Comparison of ENCODE assay signal across 1 cellular context in the genomic region with DNA sequence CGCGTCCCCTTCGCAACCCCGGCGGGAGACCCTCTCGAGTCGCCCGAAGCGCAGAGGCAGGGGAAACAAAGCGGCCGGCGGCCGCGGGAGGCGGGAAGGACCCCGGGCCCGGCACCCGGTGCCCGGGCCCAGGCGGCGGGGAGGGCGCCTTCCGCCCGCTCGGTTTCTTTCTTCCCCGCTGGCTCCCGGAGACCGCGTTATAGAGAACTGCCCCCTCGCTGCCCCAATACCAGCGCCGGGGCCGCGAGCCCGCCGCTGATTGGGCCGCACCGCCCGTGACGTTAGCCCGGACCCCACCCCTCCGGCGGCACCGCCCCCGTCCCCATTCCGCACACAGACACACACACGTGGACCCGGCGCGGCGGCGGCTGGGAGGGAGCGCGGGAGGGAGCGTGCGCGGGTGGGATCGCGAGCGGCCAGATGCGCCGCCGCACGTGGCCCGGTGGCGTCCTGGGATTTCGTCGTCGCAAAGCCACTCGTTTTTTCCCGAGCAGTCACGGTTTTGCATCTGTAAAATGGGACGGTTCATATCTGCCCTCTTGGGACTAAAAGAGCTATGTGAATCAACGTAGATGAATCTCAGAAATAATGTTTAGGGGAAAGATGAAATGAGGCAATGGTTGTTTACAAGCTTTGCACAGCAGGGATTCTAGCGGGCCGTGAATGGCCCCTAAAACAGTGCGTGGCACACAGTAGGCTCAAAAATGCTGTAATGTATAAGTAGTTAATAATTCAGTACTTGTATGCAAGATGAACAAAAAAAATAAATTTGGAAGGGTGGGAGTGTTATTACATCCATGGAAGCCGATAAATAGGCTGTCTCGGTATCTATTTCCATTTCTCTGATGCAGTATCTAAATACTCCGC.
TF ChIP-seq lines count a peak whose summit lies in the region.

A gene (minus strand): TSS at position 209 of the 867 bp plus-strand sequence. CDS start 462 bp downstream, outside the sequence.

TF ChIP-seq in K562, 482 proteins besides CTCF, POLR2A, EP300 and RAD21 (continued from another document and continues in another):
- TF ChIP-seq, protein P1, sequence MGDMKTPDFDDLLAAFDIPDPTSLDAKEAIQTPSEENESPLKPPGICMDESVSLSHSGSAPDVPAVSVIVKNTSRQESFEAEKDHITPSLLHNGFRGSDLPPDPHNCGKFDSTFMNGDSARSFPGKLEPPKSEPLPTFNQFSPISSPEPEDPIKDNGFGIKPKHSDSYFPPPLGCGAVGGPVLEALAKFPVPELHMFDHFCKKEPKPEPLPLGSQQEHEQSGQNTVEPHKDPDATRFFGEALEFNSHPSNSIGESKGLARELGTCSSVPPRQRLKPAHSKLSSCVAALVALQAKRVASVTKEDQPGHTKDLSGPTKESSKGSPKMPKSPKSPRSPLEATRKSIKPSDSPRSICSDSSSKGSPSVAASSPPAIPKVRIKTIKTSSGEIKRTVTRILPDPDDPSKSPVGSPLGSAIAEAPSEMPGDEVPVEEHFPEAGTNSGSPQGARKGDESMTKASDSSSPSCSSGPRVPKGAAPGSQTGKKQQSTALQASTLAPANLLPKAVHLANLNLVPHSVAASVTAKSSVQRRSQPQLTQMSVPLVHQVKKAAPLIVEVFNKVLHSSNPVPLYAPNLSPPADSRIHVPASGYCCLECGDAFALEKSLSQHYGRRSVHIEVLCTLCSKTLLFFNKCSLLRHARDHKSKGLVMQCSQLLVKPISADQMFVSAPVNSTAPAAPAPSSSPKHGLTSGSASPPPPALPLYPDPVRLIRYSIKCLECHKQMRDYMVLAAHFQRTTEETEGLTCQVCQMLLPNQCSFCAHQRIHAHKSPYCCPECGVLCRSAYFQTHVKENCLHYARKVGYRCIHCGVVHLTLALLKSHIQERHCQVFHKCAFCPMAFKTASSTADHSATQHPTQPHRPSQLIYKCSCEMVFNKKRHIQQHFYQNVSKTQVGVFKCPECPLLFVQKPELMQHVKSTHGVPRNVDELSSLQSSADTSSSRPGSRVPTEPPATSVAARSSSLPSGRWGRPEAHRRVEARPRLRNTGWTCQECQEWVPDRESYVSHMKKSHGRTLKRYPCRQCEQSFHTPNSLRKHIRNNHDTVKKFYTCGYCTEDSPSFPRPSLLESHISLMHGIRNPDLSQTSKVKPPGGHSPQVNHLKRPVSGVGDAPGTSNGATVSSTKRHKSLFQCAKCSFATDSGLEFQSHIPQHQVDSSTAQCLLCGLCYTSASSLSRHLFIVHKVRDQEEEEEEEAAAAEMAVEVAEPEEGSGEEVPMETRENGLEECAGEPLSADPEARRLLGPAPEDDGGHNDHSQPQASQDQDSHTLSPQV (IDR thresholded peaks at IDR 0.05) = peak; percentile 77; the same call in 1 of the 2 replicates
- TF ChIP-seq TARDBP (IDR thresholded peaks at IDR 0.05) (no peak), WHSC1 (IDR thresholded peaks at IDR 0.05; ENCODE audit: low read length) (no peak), SNRNP70 (optimal IDR thresholded peaks at IDR 0.05; ENCODE audit: low read depth, low read length) (no peak), TBP (optimal IDR thresholded peaks at IDR 0.05; ENCODE audit: low read depth, low read length) (peak; percentile 55), SAFB2 (IDR thresholded peaks at IDR 0.05; ENCODE audit: borderline replicate concordance, low read depth, low read length, severe bottlenecking) (no peak), TAF9B (IDR thresholded peaks at IDR 0.05; ENCODE audit: partially characterized antibody) (no peak), NBN (IDR thresholded peaks at IDR 0.05; ENCODE audit: low read depth) (no peak; the same call in 1 of the 2 replicates), THRAP3 (IDR thresholded peaks at IDR 0.05; ENCODE audit: borderline replicate concordance) (no peak), SMAD3 (CRISPR knock-in tag; conservative IDR thresholded peaks at IDR 0.05) (no peak), HMGN3 (IDR thresholded peaks at IDR 0.05; ENCODE audit: borderline replicate concordance, extremely low read depth, insufficient read length, low read depth, low read length) (peak; percentile 80), HOXB6 (CRISPR knock-in tag; IDR thresholded peaks at IDR 0.05; ENCODE audit: borderline replicate concordance) (no peak), NELFE (IDR thresholded peaks at IDR 0.05; ENCODE audit: insufficient read depth, insufficient read length) (no peak), HDAC2 (IDR thresholded peaks at IDR 0.05) (peak; percentile 93), STAG1 (CRISPR knock-in tag; IDR thresholded peaks at IDR 0.05; ENCODE audit: borderline replicate concordance) (no peak), PHB2 (IDR thresholded peaks at IDR 0.05; ENCODE audit: low read depth) (no peak)
- TF ChIP-seq, protein P2, sequence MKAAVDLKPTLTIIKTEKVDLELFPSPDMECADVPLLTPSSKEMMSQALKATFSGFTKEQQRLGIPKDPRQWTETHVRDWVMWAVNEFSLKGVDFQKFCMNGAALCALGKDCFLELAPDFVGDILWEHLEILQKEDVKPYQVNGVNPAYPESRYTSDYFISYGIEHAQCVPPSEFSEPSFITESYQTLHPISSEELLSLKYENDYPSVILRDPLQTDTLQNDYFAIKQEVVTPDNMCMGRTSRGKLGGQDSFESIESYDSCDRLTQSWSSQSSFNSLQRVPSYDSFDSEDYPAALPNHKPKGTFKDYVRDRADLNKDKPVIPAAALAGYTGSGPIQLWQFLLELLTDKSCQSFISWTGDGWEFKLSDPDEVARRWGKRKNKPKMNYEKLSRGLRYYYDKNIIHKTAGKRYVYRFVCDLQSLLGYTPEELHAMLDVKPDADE (conservative IDR thresholded peaks at IDR 0.05; ENCODE audit: control insufficient read depth, low read depth, low read length) = peak; percentile 45; the same call in 1 of the 2 replicates
- TF ChIP-seq, protein P3, sequence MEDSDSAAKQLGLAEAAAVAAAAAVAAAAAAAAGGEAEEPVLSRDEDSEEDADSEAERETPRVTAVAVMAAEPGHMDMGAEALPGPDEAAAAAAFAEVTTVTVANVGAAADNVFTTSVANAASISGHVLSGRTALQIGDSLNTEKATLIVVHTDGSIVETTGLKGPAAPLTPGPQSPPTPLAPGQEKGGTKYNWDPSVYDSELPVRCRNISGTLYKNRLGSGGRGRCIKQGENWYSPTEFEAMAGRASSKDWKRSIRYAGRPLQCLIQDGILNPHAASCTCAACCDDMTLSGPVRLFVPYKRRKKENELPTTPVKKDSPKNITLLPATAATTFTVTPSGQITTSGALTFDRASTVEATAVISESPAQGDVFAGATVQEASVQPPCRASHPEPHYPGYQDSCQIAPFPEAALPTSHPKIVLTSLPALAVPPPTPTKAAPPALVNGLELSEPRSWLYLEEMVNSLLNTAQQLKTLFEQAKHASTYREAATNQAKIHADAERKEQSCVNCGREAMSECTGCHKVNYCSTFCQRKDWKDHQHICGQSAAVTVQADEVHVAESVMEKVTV (CRISPR knock-in tag; IDR thresholded peaks at IDR 0.05) = no peak
- TF ChIP-seq, protein P4, sequence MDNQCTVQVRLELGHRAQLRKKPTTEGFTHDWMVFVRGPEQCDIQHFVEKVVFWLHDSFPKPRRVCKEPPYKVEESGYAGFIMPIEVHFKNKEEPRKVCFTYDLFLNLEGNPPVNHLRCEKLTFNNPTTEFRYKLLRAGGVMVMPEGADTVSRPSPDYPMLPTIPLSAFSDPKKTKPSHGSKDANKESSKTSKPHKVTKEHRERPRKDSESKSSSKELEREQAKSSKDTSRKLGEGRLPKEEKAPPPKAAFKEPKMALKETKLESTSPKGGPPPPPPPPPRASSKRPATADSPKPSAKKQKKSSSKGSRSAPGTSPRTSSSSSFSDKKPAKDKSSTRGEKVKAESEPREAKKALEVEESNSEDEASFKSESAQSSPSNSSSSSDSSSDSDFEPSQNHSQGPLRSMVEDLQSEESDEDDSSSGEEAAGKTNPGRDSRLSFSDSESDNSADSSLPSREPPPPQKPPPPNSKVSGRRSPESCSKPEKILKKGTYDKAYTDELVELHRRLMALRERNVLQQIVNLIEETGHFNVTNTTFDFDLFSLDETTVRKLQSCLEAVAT (IDR thresholded peaks at IDR 0.05) = no peak
- TF ChIP-seq, protein P5, sequence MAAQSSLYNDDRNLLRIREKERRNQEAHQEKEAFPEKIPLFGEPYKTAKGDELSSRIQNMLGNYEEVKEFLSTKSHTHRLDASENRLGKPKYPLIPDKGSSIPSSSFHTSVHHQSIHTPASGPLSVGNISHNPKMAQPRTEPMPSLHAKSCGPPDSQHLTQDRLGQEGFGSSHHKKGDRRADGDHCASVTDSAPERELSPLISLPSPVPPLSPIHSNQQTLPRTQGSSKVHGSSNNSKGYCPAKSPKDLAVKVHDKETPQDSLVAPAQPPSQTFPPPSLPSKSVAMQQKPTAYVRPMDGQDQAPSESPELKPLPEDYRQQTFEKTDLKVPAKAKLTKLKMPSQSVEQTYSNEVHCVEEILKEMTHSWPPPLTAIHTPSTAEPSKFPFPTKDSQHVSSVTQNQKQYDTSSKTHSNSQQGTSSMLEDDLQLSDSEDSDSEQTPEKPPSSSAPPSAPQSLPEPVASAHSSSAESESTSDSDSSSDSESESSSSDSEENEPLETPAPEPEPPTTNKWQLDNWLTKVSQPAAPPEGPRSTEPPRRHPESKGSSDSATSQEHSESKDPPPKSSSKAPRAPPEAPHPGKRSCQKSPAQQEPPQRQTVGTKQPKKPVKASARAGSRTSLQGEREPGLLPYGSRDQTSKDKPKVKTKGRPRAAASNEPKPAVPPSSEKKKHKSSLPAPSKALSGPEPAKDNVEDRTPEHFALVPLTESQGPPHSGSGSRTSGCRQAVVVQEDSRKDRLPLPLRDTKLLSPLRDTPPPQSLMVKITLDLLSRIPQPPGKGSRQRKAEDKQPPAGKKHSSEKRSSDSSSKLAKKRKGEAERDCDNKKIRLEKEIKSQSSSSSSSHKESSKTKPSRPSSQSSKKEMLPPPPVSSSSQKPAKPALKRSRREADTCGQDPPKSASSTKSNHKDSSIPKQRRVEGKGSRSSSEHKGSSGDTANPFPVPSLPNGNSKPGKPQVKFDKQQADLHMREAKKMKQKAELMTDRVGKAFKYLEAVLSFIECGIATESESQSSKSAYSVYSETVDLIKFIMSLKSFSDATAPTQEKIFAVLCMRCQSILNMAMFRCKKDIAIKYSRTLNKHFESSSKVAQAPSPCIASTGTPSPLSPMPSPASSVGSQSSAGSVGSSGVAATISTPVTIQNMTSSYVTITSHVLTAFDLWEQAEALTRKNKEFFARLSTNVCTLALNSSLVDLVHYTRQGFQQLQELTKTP (IDR thresholded peaks at IDR 0.05; ENCODE audit: low read depth in 1 of 2, partially characterized antibody in 2 of 2) = no peak
- TF ChIP-seq, protein P6, sequence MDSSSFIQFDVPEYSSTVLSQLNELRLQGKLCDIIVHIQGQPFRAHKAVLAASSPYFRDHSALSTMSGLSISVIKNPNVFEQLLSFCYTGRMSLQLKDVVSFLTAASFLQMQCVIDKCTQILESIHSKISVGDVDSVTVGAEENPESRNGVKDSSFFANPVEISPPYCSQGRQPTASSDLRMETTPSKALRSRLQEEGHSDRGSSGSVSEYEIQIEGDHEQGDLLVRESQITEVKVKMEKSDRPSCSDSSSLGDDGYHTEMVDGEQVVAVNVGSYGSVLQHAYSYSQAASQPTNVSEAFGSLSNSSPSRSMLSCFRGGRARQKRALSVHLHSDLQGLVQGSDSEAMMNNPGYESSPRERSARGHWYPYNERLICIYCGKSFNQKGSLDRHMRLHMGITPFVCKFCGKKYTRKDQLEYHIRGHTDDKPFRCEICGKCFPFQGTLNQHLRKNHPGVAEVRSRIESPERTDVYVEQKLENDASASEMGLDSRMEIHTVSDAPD (CRISPR knock-in tag; IDR thresholded peaks at IDR 0.05) = no peak
- TF ChIP-seq, protein P7, sequence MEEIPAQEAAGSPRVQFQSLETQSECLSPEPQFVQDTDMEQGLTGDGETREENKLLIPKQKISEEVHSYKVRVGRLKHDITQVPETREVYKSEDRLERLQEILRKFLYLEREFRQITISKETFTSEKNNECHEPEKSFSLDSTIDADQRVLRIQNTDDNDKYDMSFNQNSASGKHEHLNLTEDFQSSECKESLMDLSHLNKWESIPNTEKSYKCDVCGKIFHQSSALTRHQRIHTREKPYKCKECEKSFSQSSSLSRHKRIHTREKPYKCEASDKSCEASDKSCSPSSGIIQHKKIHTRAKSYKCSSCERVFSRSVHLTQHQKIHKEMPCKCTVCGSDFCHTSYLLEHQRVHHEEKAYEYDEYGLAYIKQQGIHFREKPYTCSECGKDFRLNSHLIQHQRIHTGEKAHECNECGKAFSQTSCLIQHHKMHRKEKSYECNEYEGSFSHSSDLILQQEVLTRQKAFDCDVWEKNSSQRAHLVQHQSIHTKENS (CRISPR knock-in tag; IDR thresholded peaks at IDR 0.05) = no peak
- TF ChIP-seq, protein P8, sequence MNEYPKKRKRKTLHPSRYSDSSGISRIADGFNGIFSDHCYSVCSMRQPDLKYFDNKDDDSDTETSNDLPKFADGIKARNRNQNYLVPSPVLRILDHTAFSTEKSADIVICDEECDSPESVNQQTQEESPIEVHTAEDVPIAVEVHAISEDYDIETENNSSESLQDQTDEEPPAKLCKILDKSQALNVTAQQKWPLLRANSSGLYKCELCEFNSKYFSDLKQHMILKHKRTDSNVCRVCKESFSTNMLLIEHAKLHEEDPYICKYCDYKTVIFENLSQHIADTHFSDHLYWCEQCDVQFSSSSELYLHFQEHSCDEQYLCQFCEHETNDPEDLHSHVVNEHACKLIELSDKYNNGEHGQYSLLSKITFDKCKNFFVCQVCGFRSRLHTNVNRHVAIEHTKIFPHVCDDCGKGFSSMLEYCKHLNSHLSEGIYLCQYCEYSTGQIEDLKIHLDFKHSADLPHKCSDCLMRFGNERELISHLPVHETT (CRISPR knock-in tag; conservative IDR thresholded peaks at IDR 0.05 in 1 of 2, IDR thresholded peaks at IDR 0.05 in 1 of 2) = peak in 1 of 2 experiments; percentile 22; a peak in 1 of 4 replicates
- TF ChIP-seq, protein P9, sequence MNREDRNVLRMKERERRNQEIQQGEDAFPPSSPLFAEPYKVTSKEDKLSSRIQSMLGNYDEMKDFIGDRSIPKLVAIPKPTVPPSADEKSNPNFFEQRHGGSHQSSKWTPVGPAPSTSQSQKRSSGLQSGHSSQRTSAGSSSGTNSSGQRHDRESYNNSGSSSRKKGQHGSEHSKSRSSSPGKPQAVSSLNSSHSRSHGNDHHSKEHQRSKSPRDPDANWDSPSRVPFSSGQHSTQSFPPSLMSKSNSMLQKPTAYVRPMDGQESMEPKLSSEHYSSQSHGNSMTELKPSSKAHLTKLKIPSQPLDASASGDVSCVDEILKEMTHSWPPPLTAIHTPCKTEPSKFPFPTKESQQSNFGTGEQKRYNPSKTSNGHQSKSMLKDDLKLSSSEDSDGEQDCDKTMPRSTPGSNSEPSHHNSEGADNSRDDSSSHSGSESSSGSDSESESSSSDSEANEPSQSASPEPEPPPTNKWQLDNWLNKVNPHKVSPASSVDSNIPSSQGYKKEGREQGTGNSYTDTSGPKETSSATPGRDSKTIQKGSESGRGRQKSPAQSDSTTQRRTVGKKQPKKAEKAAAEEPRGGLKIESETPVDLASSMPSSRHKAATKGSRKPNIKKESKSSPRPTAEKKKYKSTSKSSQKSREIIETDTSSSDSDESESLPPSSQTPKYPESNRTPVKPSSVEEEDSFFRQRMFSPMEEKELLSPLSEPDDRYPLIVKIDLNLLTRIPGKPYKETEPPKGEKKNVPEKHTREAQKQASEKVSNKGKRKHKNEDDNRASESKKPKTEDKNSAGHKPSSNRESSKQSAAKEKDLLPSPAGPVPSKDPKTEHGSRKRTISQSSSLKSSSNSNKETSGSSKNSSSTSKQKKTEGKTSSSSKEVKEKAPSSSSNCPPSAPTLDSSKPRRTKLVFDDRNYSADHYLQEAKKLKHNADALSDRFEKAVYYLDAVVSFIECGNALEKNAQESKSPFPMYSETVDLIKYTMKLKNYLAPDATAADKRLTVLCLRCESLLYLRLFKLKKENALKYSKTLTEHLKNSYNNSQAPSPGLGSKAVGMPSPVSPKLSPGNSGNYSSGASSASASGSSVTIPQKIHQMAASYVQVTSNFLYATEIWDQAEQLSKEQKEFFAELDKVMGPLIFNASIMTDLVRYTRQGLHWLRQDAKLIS (CRISPR knock-in tag; IDR thresholded peaks at IDR 0.05) = no peak
- TF ChIP-seq, protein P10, sequence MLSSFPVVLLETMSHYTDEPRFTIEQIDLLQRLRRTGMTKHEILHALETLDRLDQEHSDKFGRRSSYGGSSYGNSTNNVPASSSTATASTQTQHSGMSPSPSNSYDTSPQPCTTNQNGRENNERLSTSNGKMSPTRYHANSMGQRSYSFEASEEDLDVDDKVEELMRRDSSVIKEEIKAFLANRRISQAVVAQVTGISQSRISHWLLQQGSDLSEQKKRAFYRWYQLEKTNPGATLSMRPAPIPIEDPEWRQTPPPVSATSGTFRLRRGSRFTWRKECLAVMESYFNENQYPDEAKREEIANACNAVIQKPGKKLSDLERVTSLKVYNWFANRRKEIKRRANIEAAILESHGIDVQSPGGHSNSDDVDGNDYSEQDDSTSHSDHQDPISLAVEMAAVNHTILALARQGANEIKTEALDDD (IDR thresholded peaks at IDR 0.05) = no peak
